In genomic region chr4:26873391-26874026, GRCh38 we compare ENCODE assay signal across 8 cellular contexts. TPM values are rescaled to one million over a fixed set of nuclear protein-coding genes. Genes with fewer than 3 reads are reported as not detected.
DNase-seq lines count a peak whose midpoint lies in the region; ATAC-seq and TF ChIP-seq lines count a peak whose summit lies in the region.

No MANE protein-coding gene starts in this region.

- H3K9me3 ChIP-seq in lower lobe of right lung: no peaks in the 10 kb centered on the region
- H3K9me3 ChIP-seq in aorta (ENCODE audit: control insufficient read depth, low read length): no peaks in the 10 kb centered on the region

- no peaks in the 10 kb centered on the region; the same call in 1 of the 2 replicates for H3K27me3 Mint-ChIP-seq in WTC11 (ENCODE audit: low read depth)
- no peaks in the 10 kb centered on the region for H3K27me3 Mint-ChIP-seq in nephron progenitor cell (ENCODE audit: low read depth, poor library complexity)

- peak; percentile 26 for DNase-seq in GM10248 (ENCODE audit: extremely low spot score)
- no peak for DNase-seq in WTC11 (ENCODE audit: low spot score)
- DNase-seq in lower lobe of right lung: no peak
- DNase-seq in nephron progenitor cell: no peak
- no peak for DNase-seq in substantia nigra (lab: John Stamatoyannopoulos, UW)
- no peak for DNase-seq in NCI-H2227 (lab: John Stamatoyannopoulos, UW; ENCODE audit: unreplicated experiment)
- DNase-seq in aorta: no peak

- H3K4me3 Mint-ChIP-seq in WTC11: no peak overlapping the region
- no peak overlapping the region for H3K4me3 Mint-ChIP-seq in nephron progenitor cell

- no peak overlapping the region for H3K4me3 ChIP-seq in lower lobe of right lung
- no peak overlapping the region for H3K4me3 ChIP-seq in aorta (ENCODE audit: low read length in 2 of 2)

- intact Hi-C loops in lower lobe of right lung (cut with DNase I): no loop called here
- intact Hi-C loops in aorta (cut with DNase I): no loop called here

- POLR2A ChIA-PET in GM10248 (lab: Yijun Ruan, JAX): interaction anchor here (1.0 kb wide), 1 partner anchor 27 kb away, joined by 3 read pairs; no protein-coding TSS in a partner anchor
- POLR2A ChIA-PET in WTC11 (lab: Charles Lee): interaction anchor here (0.8 kb wide), 1 partner anchor 12 kb away, joined by 7 read pairs; no protein-coding TSS in a partner anchor

- CTCF ChIA-PET in GM10248 (lab: Yijun Ruan, JAX): interaction anchor here (1.4 to 2.3 kb wide), 4 partner anchors 10 to 112 kb away, joined by 3 to 7 read pairs (median 4); no protein-coding TSS in a partner anchor
- CTCF ChIA-PET in WTC11 (lab: Charles Lee): no interaction called here

- no peaks in the 10 kb centered on the region for H3K27me3 ChIP-seq in lower lobe of right lung (ENCODE audit: low read depth)
- H3K27me3 ChIP-seq in aorta (ENCODE audit: control insufficient read depth in 1 of 2, insufficient read depth in 2 of 2, low read length in 1 of 2): no peaks in the 10 kb centered on the region

- ATAC-seq in HG02571 (IDR thresholded peaks at IDR 0.05; ENCODE audit: unreplicated experiment): peak; percentile 60
- ATAC-seq in WTC11: peak; percentile 22; the same call in 1 of the 2 replicates
- ATAC-seq in lower lobe of right lung: peak; percentile 71 to 86
- ATAC-seq in aorta (ENCODE audit: low FRiP score): no peak

- TF ChIP-seq CTCF in GM10248 (IDR thresholded peaks at IDR 0.05; ENCODE audit: control extremely low read depth, extremely low read depth, low read depth, missing control alignments) (no peak), WTC11 (IDR thresholded peaks at IDR 0.05) (no peak), lower lobe of right lung (IDR thresholded peaks at IDR 0.05) (no peak), nephron progenitor cell (IDR thresholded peaks at IDR 0.05) (no peak)

- H3K27ac ChIP-seq in lower lobe of right lung (no peak overlapping the region), substantia nigra (ENCODE audit: low read depth, low read length, poor library complexity, severe bottlenecking) (no peak overlapping the region), aorta (ENCODE audit: low read depth in 1 of 2, low read length in 2 of 2) (no peak overlapping the region)

- H3K4me1 ChIP-seq in lower lobe of right lung: peaks cover 31% of the 10 kb centered on the region
- no peaks in the 10 kb centered on the region for H3K4me1 ChIP-seq in aorta (ENCODE audit: control insufficient read depth in 1 of 2, insufficient read depth in 2 of 2, low read length in 2 of 2)

- H3K4me1 Mint-ChIP-seq in WTC11: peaks cover 9% of the 10 kb centered on the region; the same call in 1 of the 2 replicates
- peaks cover 20% of the 10 kb centered on the region for H3K4me1 Mint-ChIP-seq in nephron progenitor cell

- WGBS in aorta, 2 donors: 87 to 93% methylated on average over 10 of the region's 10 CpGs

- H3K36me3 Mint-ChIP-seq in WTC11 (no peaks in the 10 kb centered on the region), nephron progenitor cell (ENCODE audit: low read depth) (peaks cover 18% of the 10 kb centered on the region)

- H3K9me3 Mint-ChIP-seq in WTC11: peaks cover 12% of the 10 kb centered on the region
- peaks cover 15% of the 10 kb centered on the region for H3K9me3 Mint-ChIP-seq in nephron progenitor cell

- no peaks in the 10 kb centered on the region for H3K36me3 ChIP-seq in lower lobe of right lung
- H3K36me3 ChIP-seq in aorta (ENCODE audit: control insufficient read depth in 1 of 2, insufficient read depth in 2 of 2, low read length in 1 of 2): no peaks in the 10 kb centered on the region

- H3K27ac Mint-ChIP-seq in WTC11: no peak overlapping the region; the same call in 1 of the 2 replicates
- no peak overlapping the region for H3K27ac Mint-ChIP-seq in nephron progenitor cell

TF ChIP-seq in WTC11, 78 proteins besides CTCF, POLR2A, EP300 and RAD21:
- TF ChIP-seq GTF2I (CRISPR knock-in tag; conservative IDR thresholded peaks at IDR 0.05) (no peak), ZNF281 (CRISPR knock-in tag; IDR thresholded peaks at IDR 0.05) (no peak), ZMAT4 (CRISPR knock-in tag; IDR thresholded peaks at IDR 0.05) (no peak), NR3C1 (CRISPR knock-in tag; conservative IDR thresholded peaks at IDR 0.05; ENCODE audit: low read depth) (no peak), ATF1 (CRISPR knock-in tag; IDR thresholded peaks at IDR 0.05) (no peak), PRDM15 (CRISPR knock-in tag; IDR thresholded peaks at IDR 0.05) (no peak), PREB (CRISPR knock-in tag; IDR thresholded peaks at IDR 0.05; ENCODE audit: borderline replicate concordance) (no peak), NR2C2 (CRISPR knock-in tag; IDR thresholded peaks at IDR 0.05) (no peak), ATF3 (CRISPR knock-in tag; conservative IDR thresholded peaks at IDR 0.05) (no peak)

RNA-seq across cellular contexts. Expression of gene STIM2, which starts 12.9 kb away (rescaled TPM):
- total RNA-seq in WTC11 (2021): 20.1 to 22.4 TPM (median 20.9 TPM) in 3 replicates
- 43.9 TPM for total RNA-seq in lower lobe of right lung
- 10 to 100 TPM; 16.1 to 31.2 TPM for total RNA-seq in aorta
- 1 to 10 TPM; 5.0 to 9.4 TPM for polyA plus RNA-seq in aorta
